8 cellular contexts compared by ENCODE assay signal in the genomic region with DNA sequence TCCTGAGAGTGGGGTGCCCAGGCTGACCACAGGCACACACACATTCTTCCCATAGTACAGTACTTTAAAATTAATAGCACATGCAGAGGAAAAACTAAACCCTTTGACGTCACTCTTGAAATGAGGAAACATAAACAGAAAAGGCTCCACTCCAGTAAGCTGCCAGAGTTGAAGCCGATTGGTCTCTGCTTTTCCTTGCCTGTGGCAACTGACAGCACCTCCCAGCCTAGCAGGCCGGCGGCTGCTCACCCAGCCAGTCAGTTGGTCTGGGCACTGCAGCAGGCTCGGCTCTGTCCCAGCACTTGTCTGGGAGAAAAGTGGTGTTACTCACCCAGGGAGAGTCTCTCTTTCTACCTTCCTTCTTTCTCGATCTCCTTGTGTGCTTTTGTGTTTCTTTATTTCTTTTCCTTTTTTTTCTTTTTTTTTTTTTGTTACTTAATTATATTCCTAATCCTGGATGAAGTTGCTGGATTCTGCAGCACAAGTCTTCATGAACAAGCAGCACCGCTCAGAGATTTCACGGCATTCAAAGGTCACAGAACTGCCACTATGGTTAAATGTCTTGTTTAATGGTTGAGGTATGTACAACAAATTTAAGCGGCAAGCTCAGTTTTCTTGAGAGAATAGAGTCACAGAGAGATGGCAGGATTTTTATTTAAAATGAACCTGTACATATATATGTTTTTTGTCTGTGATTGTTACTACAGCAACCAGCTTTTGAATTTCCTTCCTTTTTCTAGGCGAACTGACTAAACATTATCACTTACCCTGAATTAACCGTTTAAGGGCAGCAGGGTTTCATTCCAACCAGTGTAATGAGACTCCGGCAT. TPM values are rescaled to one million over a fixed set of nuclear protein-coding genes. Genes with fewer than 3 reads are reported as not detected.
DNase-seq lines count a peak whose midpoint lies in the region; ATAC-seq and TF ChIP-seq lines count a peak whose summit lies in the region.

A gene (plus strand): TSS at position 260 of the 830 bp plus-strand sequence.

- H3K4me1 Mint-ChIP-seq in mesothelial cell of epicardium: peaks cover 29% of the 10 kb centered on the region
- H3K4me1 Mint-ChIP-seq in stimulated activated effector memory CD8-positive, alpha-beta T cell treated with anti-CD3 and anti-CD28 coated beads, Interleukin-12 subunit alpha, Interleukin-12 subunit beta, amount 100 ng/mL, for 72 hours: no peaks in the 10 kb centered on the region

- H3K27ac Mint-ChIP-seq in mesothelial cell of epicardium: peak within 1 kb of the TSS; percentile 98
- H3K27ac Mint-ChIP-seq in stimulated activated effector memory CD8-positive, alpha-beta T cell treated with anti-CD3 and anti-CD28 coated beads, Interleukin-12 subunit alpha, Interleukin-12 subunit beta, amount 100 ng/mL, for 72 hours: peak within 1 kb of the TSS; percentile 21

- DNase-seq in NCI-H1436 (lab: John Stamatoyannopoulos, UW) (peak; percentile 24), NCI-H1436 treated with DMSO at 0.1 percent for 48 hours (lab: John Stamatoyannopoulos, UW) (no peak), NCI-H2227 treated with DMSO at 0.1 percent for 48 hours (lab: John Stamatoyannopoulos, UW) (peak; percentile 2), epidermal melanocyte (ENCODE audit: insufficient read length, low spot score) (peak; percentile 83), mesothelial cell of epicardium (ENCODE audit: low spot score in 2 of 2, unreplicated experiment in 2 of 2) (peak; percentile 28 to 70)
- peak; percentile 17 for DNase-seq in activated CD8-positive, alpha-beta memory T cell treated with anti-CD3 and anti-CD28 coated beads, Interleukin-2, amount 50 U/mL, for 4 hours
- DNase-seq in stimulated activated effector memory CD8-positive, alpha-beta T cell treated with anti-CD3 and anti-CD28 coated beads, Interleukin-12 subunit alpha, Interleukin-12 subunit beta, amount 100 ng/mL, for 72 hours (ENCODE audit: low spot score in 2 of 2): no peak

- H3K9me3 Mint-ChIP-seq in mesothelial cell of epicardium: no peaks in the 10 kb centered on the region
- H3K9me3 Mint-ChIP-seq in stimulated activated effector memory CD8-positive, alpha-beta T cell treated with anti-CD3 and anti-CD28 coated beads, Interleukin-12 subunit alpha, Interleukin-12 subunit beta, amount 100 ng/mL, for 72 hours: no peaks in the 10 kb centered on the region

- TF ChIP-seq CTCF in mesothelial cell of epicardium (IDR thresholded peaks at IDR 0.05; ENCODE audit: unreplicated experiment): no peak

- H3K27me3 Mint-ChIP-seq in mesothelial cell of epicardium (ENCODE audit: low read depth): no peaks in the 10 kb centered on the region

- peak; percentile 92 for ATAC-seq in HG02759 (IDR thresholded peaks at IDR 0.05; ENCODE audit: unreplicated experiment)
- peak; percentile 82 for ATAC-seq in stimulated activated effector memory CD8-positive, alpha-beta T cell treated with anti-CD3 and anti-CD28 coated beads, Interleukin-12 subunit alpha, Interleukin-12 subunit beta, amount 100 ng/mL, for 72 hours

- H3K36me3 Mint-ChIP-seq in mesothelial cell of epicardium: no peaks in the 10 kb centered on the region
- no peaks in the 10 kb centered on the region for H3K36me3 Mint-ChIP-seq in stimulated activated effector memory CD8-positive, alpha-beta T cell treated with anti-CD3 and anti-CD28 coated beads, Interleukin-12 subunit alpha, Interleukin-12 subunit beta, amount 100 ng/mL, for 72 hours

- peak within 1 kb of the TSS; percentile 64 for H3K4me3 Mint-ChIP-seq in mesothelial cell of epicardium
- peak within 1 kb of the TSS; percentile 48 for H3K4me3 Mint-ChIP-seq in stimulated activated effector memory CD8-positive, alpha-beta T cell treated with anti-CD3 and anti-CD28 coated beads, Interleukin-12 subunit alpha, Interleukin-12 subunit beta, amount 100 ng/mL, for 72 hours

RNA-seq across cellular contexts. Expression of the gene that starts here (rescaled TPM):
- total RNA-seq in mesothelial cell of epicardium: 15.9 to 18.2 TPM (median 16.5 TPM) in 3 replicates

Comparison
In these comparisons a context has a peak if more than half of its experiments do, and no peak if none do; other contexts are left out.
1. DNase-seq: peak in NCI-H1436 (single experiment), NCI-H2227 treated with DMSO at 0.1 percent for 48 hours (single experiment), activated CD8-positive, alpha-beta memory T cell treated with anti-CD3 and anti-CD28 coated beads, Interleukin-2, amount 50 U/mL, for 4 hours (single experiment), epidermal melanocyte (single experiment) and mesothelial cell of epicardium (2 of 2); none in NCI-H1436 treated with DMSO at 0.1 percent for 48 hours (single experiment) and stimulated activated effector memory CD8-positive, alpha-beta T cell treated with anti-CD3 and anti-CD28 coated beads, Interleukin-12 subunit alpha, Interleukin-12 subunit beta, amount 100 ng/mL, for 72 hours (0 of 2).